Comparison of ENCODE assay signal across 8 cellular contexts in genomic region chr5:74766348-74766886, GRCh38. TPM values are rescaled to one million over a fixed set of nuclear protein-coding genes. Genes with fewer than 3 reads are reported as not detected.
DNase-seq lines count a peak whose midpoint lies in the region; ATAC-seq and TF ChIP-seq lines count a peak whose summit lies in the region.

No MANE protein-coding gene starts in this region.

- H4K20me1 ChIP-seq in OCI-LY3 (ENCODE audit: insufficient read depth, low read length): no peaks in the 10 kb centered on the region

- H3K4me1 ChIP-seq in Caco-2: peaks cover 36% of the 10 kb centered on the region
- H3K4me1 ChIP-seq in OCI-LY3 (ENCODE audit: low read length): peaks cover 11% of the 10 kb centered on the region

- peak overlapping the region; percentile 86 for H3K4me3 Mint-ChIP-seq in Caco-2 (ENCODE audit: unreplicated experiment)

- DNase-seq in Caco-2: peak in 1 of 2 experiments; percentile 36
- peak; percentile 15 to 50 for DNase-seq in T47D (ENCODE audit: low read depth in 1 of 2, low spot score in 1 of 2)
- DNase-seq in iris pigment epithelial cell (ENCODE audit: low read depth): peak; percentile 55
- peak in 4 of 6 experiments; percentile 0 to 58 (median 44) for DNase-seq in stimulated activated naive CD4-positive, alpha-beta T cell (lab: John Stamatoyannopoulos, UW)
- no peak for DNase-seq in stimulated activated CD4-positive, alpha-beta T cell treated with anti-CD3 and anti-CD28 coated beads, Interleukin-4, amount 100 ng/mL, for 1 hour

- H3K27me3 ChIP-seq in Caco-2 (replicated peaks; ENCODE audit: control insufficient read depth, insufficient read depth, low read length) (no peaks in the 10 kb centered on the region), OCI-LY3 (ENCODE audit: low read depth, low read length) (no peaks in the 10 kb centered on the region)

- peak overlapping the region; percentile 62 for H3K4me2 ChIP-seq in OCI-LY3 (ENCODE audit: low read length)

- peaks cover 56% of the 10 kb centered on the region for H3K36me3 Mint-ChIP-seq in Caco-2 (ENCODE audit: insufficient read depth, unreplicated experiment)

- H3K27ac Mint-ChIP-seq in Caco-2 (ENCODE audit: unreplicated experiment): peak overlapping the region; percentile 97

- no peaks in the 10 kb centered on the region for H3K9me3 Mint-ChIP-seq in Caco-2 (ENCODE audit: unreplicated experiment)

- H3K27ac ChIP-seq in OCI-LY3 (ENCODE audit: low read length): peak overlapping the region; percentile 59

- TSS peak; percentile 62 for BruUV-seq in Caco-2 (replicated peaks; lab: Mats Ljungman, UMichigan)

- H3K9ac ChIP-seq in OCI-LY3 (ENCODE audit: low read length): peak overlapping the region; percentile 78

- POLR2A ChIA-PET in Caco-2 (lab: Charles Lee): interaction anchor here (0.7 kb wide), 1 partner anchor 8 kb away, joined by 3 read pairs; no protein-coding TSS in a partner anchor

- H3K4me3 ChIP-seq in Caco-2 (ENCODE audit: low read depth, low read length) (peak overlapping the region; percentile 75), OCI-LY3 (ENCODE audit: low read length) (peak overlapping the region; percentile 98)

- H3K4me1 Mint-ChIP-seq in Caco-2 (ENCODE audit: low read depth, unreplicated experiment): peaks cover 18% of the 10 kb centered on the region

- H2AFZ ChIP-seq in OCI-LY3 (ENCODE audit: low read depth, low read length): peak overlapping the region; percentile 84

- no peaks in the 10 kb centered on the region; the same call in 1 of the 2 replicates for H3K36me3 ChIP-seq in Caco-2 (ENCODE audit: control insufficient read depth, insufficient read depth, low read length)
- peaks cover 2% of the 10 kb centered on the region for H3K36me3 ChIP-seq in OCI-LY3 (replicated peaks; ENCODE audit: low read depth, low read length)

- intact Hi-C loops in Caco-2 (cut with micrococcal nuclease; ENCODE audit: unreplicated experiment): loop anchor here (1.0 kb wide), 1 partner anchor 499 kb away; no protein-coding TSS in a partner anchor

- H3K9me3 ChIP-seq in Caco-2: no peaks in the 10 kb centered on the region
- H3K9me3 ChIP-seq in OCI-LY3 (ENCODE audit: insufficient read depth, low read length): no peaks in the 10 kb centered on the region

- TF ChIP-seq CTCF in Caco-2 (IDR thresholded peaks at IDR 0.05; ENCODE audit: insufficient read depth in 1 of 2, low read depth in 1 of 2, low read length in 1 of 2, severe bottlenecking in 1 of 2, unreplicated experiment in 1 of 2) (peak; percentile 44 to 57), OCI-LY3 (IDR thresholded peaks at IDR 0.05; ENCODE audit: low read depth, low read length) (peak; percentile 49)

- CTCF ChIA-PET in Caco-2 (lab: Charles Lee): no interaction called here

- ATAC-seq in GM19035 (IDR thresholded peaks at IDR 0.05; ENCODE audit: unreplicated experiment) (peak; percentile 45), HG03342 (IDR thresholded peaks at IDR 0.05; ENCODE audit: unreplicated experiment) (peak; percentile 45)

- in situ Hi-C loops in T47D (cut with HindIII; ENCODE audit: low pct_unique_long_range_greater_than_20kb, low sequenced_read_pairs): no loop called here

- no peaks in the 10 kb centered on the region for H3K27me3 Mint-ChIP-seq in Caco-2 (ENCODE audit: insufficient read depth, unreplicated experiment)

- peaks cover 44% of the 10 kb centered on the region for H3K79me2 ChIP-seq in OCI-LY3 (ENCODE audit: low read length)

RNA-seq across cellular contexts. Expression of gene GFM2, which starts 0.5 kb away (rescaled TPM):
- total RNA-seq in Caco-2 (2022): 43.6 and 46.5 TPM in 2 replicates

RNA-seq across cellular contexts. Expression of gene NSA2, which starts 0.6 kb away (rescaled TPM):
- 190 and 202 TPM in 2 replicates for total RNA-seq in Caco-2 (2022)
